Comparison of ENCODE assay signal across 8 cellular contexts in genomic region chr6:116370328-116370716, GRCh38. TPM values are rescaled to one million over a fixed set of nuclear protein-coding genes. Genes with fewer than 3 reads are reported as not detected.
DNase-seq lines count a peak whose midpoint lies in the region; ATAC-seq and TF ChIP-seq lines count a peak whose summit lies in the region.

No MANE protein-coding gene starts in this region.

- H2AFZ ChIP-seq in OCI-LY1 (ENCODE audit: low read length) (no peak overlapping the region), neural cell (ENCODE audit: low read depth, low read length) (no peak overlapping the region)

- H3K27ac ChIP-seq in OCI-LY1 (ENCODE audit: low read depth, low read length, poor library complexity, severe bottlenecking) = no peak overlapping the region
- H3K27ac ChIP-seq in endodermal cell (ENCODE audit: low read depth, low read length) = no peak overlapping the region
- H3K27ac ChIP-seq in neural cell (ENCODE audit: low read length) = no peak overlapping the region

- TF ChIP-seq EP300 in neural cell (conservative IDR thresholded peaks at IDR 0.05; ENCODE audit: poor library complexity, severe bottlenecking) = no peak

- H3K4me1 ChIP-seq in OCI-LY1 (ENCODE audit: insufficient read depth, low read length, severe bottlenecking) (peaks cover 12% of the 10 kb centered on the region), endodermal cell (ENCODE audit: control insufficient read depth, insufficient read depth, low read length) (no peaks in the 10 kb centered on the region)

- no peak for TF ChIP-seq RAD21 in neural cell (conservative IDR thresholded peaks at IDR 0.05)

- H3K27me3 ChIP-seq in OCI-LY1 (ENCODE audit: insufficient read depth, low read length) = no peaks in the 10 kb centered on the region
- H3K27me3 ChIP-seq in endodermal cell (ENCODE audit: control insufficient read depth, insufficient read depth, low read length, poor library complexity, severe bottlenecking) = no peaks in the 10 kb centered on the region
- peaks cover 28% of the 10 kb centered on the region for H3K27me3 ChIP-seq in neural cell (ENCODE audit: insufficient read depth, low read depth, low read length)

- peaks cover 8% of the 10 kb centered on the region for H3K4me1 Mint-ChIP-seq in endodermal cell

- no peaks in the 10 kb centered on the region for H3F3A ChIP-seq in OCI-LY1 (ENCODE audit: insufficient read depth, low read length)
- H3F3A ChIP-seq in neural cell (ENCODE audit: insufficient read depth, low read length, poor library complexity, severe bottlenecking) = no peaks in the 10 kb centered on the region

- TF ChIP-seq CTCF in OCI-LY1 (IDR thresholded peaks at IDR 0.05; ENCODE audit: low read length) = no peak
- no peak for TF ChIP-seq CTCF in endodermal cell (conservative IDR thresholded peaks at IDR 0.05)
- no peak for TF ChIP-seq CTCF in neural cell (IDR thresholded peaks at IDR 0.05; ENCODE audit: poor library complexity, severe bottlenecking)

- DNase-seq in endodermal cell (no peak), NCI-H1694 (lab: John Stamatoyannopoulos, UW) (no peak), NCI-H128 (lab: John Stamatoyannopoulos, UW; ENCODE audit: unreplicated experiment) (no peak), iPS-NIHi7 (ENCODE audit: extremely low spot score) (no peak)

- peaks cover 1% of the 10 kb centered on the region for H3K36me3 Mint-ChIP-seq in endodermal cell (ENCODE audit: low read depth)

- H3K9me3 Mint-ChIP-seq in endodermal cell = no peaks in the 10 kb centered on the region

- no peaks in the 10 kb centered on the region for H3K27me3 Mint-ChIP-seq in endodermal cell (ENCODE audit: insufficient read depth)

- H3K4me3 ChIP-seq in OCI-LY1 (ENCODE audit: low read depth, low read length, poor library complexity, severe bottlenecking) = peak overlapping the region; percentile 50
- peak overlapping the region; percentile 83 for H3K4me3 ChIP-seq in endodermal cell (ENCODE audit: low read length)
- H3K4me3 ChIP-seq in neural cell (ENCODE audit: low read length) = peak overlapping the region; percentile 81

- no peaks in the 10 kb centered on the region for H3K9me2 ChIP-seq in OCI-LY1 (ENCODE audit: low read depth, low read length)
- H3K9me2 ChIP-seq in neural cell (ENCODE audit: insufficient read depth, low read length) = no peaks in the 10 kb centered on the region

- H3K36me3 ChIP-seq in OCI-LY1 (ENCODE audit: insufficient read depth, low read length) (no peaks in the 10 kb centered on the region), endodermal cell (ENCODE audit: control insufficient read depth, insufficient read depth, low read length) (no peaks in the 10 kb centered on the region), neural cell (ENCODE audit: insufficient read depth, low read length) (no peaks in the 10 kb centered on the region)

- whole genome bisulfite sequencing in endodermal cell (ENCODE audit: insufficient coverage in 1 of 2, insufficient read length in 1 of 2), 2 experiments = 4% methylated on average over 12 to 18 of the region's 18 CpGs

- H4K20me1 ChIP-seq in OCI-LY1 (ENCODE audit: insufficient read depth, low read length) = no peaks in the 10 kb centered on the region
- no peaks in the 10 kb centered on the region for H4K20me1 ChIP-seq in neural cell (ENCODE audit: insufficient read depth)

- peak; percentile 5 for ATAC-seq in GM18520 (IDR thresholded peaks at IDR 0.05; ENCODE audit: unreplicated experiment)
- no peak for ATAC-seq in esophagus mucosa

- H3K4me3 Mint-ChIP-seq in endodermal cell = peak overlapping the region; percentile 82

- H3K79me2 ChIP-seq in OCI-LY1 (ENCODE audit: insufficient read depth, low read length) (no peaks in the 10 kb centered on the region), neural cell (replicated peaks; ENCODE audit: insufficient read depth, low read length) (no peaks in the 10 kb centered on the region)

- peak overlapping the region; percentile 91 for H3K27ac Mint-ChIP-seq in endodermal cell

- H3K9me3 ChIP-seq in OCI-LY1 (ENCODE audit: low read length) = no peaks in the 10 kb centered on the region
- H3K9me3 ChIP-seq in endodermal cell (ENCODE audit: control insufficient read depth, low read length) = no peaks in the 10 kb centered on the region
- H3K9me3 ChIP-seq in neural cell (ENCODE audit: low read length) = no peaks in the 10 kb centered on the region

- H3K4me2 ChIP-seq in OCI-LY1 (ENCODE audit: low read length) (peak overlapping the region; percentile 57; the same call in 1 of the 2 replicates), neural cell (ENCODE audit: low read length) (no peak overlapping the region)

- H3K9ac ChIP-seq in OCI-LY1 (ENCODE audit: low read length) (no peak overlapping the region), endodermal cell (ENCODE audit: extremely low read depth, low read length, poor library complexity, severe bottlenecking) (peak overlapping the region; percentile 74), neural cell (ENCODE audit: low read length) (peak overlapping the region; percentile 40)

TF ChIP-seq in neural cell, 6 proteins besides CTCF, POLR2A, EP300 and RAD21:
- TF ChIP-seq EZH2 (IDR thresholded peaks at IDR 0.05; ENCODE audit: borderline replicate concordance, insufficient read depth, low read length, poor library complexity, severe bottlenecking) (no peak), MXI1 (conservative IDR thresholded peaks at IDR 0.05; ENCODE audit: poor library complexity, severe bottlenecking) (no peak), SMC3 (conservative IDR thresholded peaks at IDR 0.05; ENCODE audit: poor library complexity) (no peak), REST (IDR thresholded peaks at IDR 0.05; ENCODE audit: borderline replicate concordance) (no peak), POLR2AphosphoS5 (IDR thresholded peaks at IDR 0.05) (no peak), TAF1 (IDR thresholded peaks at IDR 0.05; ENCODE audit: low read depth) (no peak)
TF ChIP-seq in neural cell: peak in this region for 0.

RNA-seq across cellular contexts. Expression of gene DSE, which starts 0.4 kb away (rescaled TPM):
- total RNA-seq in endodermal cell (10 to 100 TPM; 42.3 to 44.3 TPM), esophagus mucosa (32.7 TPM)
- polyA plus RNA-seq in endodermal cell (2013, experiment 1 of 2) = 18.9 TPM
- polyA plus RNA-seq in endodermal cell (2013, experiment 2 of 2) = 17.5 TPM
- 14.4 and 15.0 TPM in 2 replicates for polyA plus RNA-seq in neural cell
- polyA minus RNA-seq in neural cell = 49.2 and 54.8 TPM in 2 replicates
